8 cellular contexts compared by ENCODE assay signal in the genomic region with DNA sequence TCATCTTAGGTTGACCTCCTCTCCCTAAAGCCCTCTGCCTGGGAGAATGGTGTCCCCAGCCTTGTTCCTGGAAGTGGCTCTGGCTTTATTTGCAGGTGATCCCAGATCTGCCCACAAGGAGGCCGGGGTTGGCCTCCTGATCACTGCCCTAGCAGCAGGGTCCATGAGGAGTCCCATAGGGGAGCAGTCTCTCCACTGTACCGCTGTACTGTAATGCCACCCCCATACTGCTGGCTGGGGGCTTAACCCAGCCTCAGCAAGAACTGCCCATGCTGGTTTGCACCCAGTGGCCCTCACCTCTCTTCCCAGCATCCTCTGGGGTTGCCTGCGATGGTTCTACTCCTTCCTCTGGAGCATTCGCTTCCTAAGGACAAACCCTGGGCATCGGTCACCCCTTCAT. TPM values are rescaled to one million over a fixed set of nuclear protein-coding genes. Genes with fewer than 3 reads are reported as not detected.
DNase-seq lines count a peak whose midpoint lies in the region; ATAC-seq and TF ChIP-seq lines count a peak whose summit lies in the region.

No MANE protein-coding gene starts in this region.

- TF ChIP-seq CTCF in GM12874 (IDR thresholded peaks at IDR 0.05; ENCODE audit: insufficient read depth, low read depth, low read length), result peak; percentile 25; the same call in 1 of the 2 replicates

- no peak overlapping the region for H3K4me3 Mint-ChIP-seq in activated T-cell treated with anti-CD3 and anti-CD28 coated beads, Interleukin-2, amount 50 U/mL, for 72 hours

- ATAC-seq in SK-N-SH treated with all-trans-retinoic acid at 6 μM for 48 hours (peak; percentile 57), HG03039 (IDR thresholded peaks at IDR 0.05; ENCODE audit: unreplicated experiment) (no peak)
- no peak for ATAC-seq in activated T-cell treated with anti-CD3 and anti-CD28 coated beads, Interleukin-2, amount 50 U/mL, for 72 hours (replicated peaks in 1 of 2)

- DNase-seq in 8988T (peak; percentile 87), germinal center (ENCODE audit: low spot score) (peak; percentile 28), activated gamma-delta T cell treated with Interleukin-2 at 50 U/mL for 16 hours (no peak), NCI-H2029 treated with DMSO at 0.1 percent for 48 hours (lab: John Stamatoyannopoulos, UW) (no peak)
- DNase-seq in activated T-cell treated with anti-CD3 and anti-CD28 coated beads, Interleukin-2, amount 50 U/mL, for 72 hours, result no peak

- H3K27ac Mint-ChIP-seq in activated T-cell treated with anti-CD3 and anti-CD28 coated beads, Interleukin-2, amount 50 U/mL, for 72 hours, result no peak overlapping the region

- no peaks in the 10 kb centered on the region for H3K9me3 Mint-ChIP-seq in activated T-cell treated with anti-CD3 and anti-CD28 coated beads, Interleukin-2, amount 50 U/mL, for 72 hours

- no peaks in the 10 kb centered on the region for H3K27me3 Mint-ChIP-seq in activated T-cell treated with anti-CD3 and anti-CD28 coated beads, Interleukin-2, amount 50 U/mL, for 72 hours (ENCODE audit: low read depth)

- no peaks in the 10 kb centered on the region for H3K36me3 Mint-ChIP-seq in activated T-cell treated with anti-CD3 and anti-CD28 coated beads, Interleukin-2, amount 50 U/mL, for 72 hours (ENCODE audit: insufficient read depth in 2 of 2)

- peaks cover 35% of the 10 kb centered on the region for H3K4me1 Mint-ChIP-seq in activated T-cell treated with anti-CD3 and anti-CD28 coated beads, Interleukin-2, amount 50 U/mL, for 72 hours (ENCODE audit: low read depth)

TF ChIP-seq in SK-N-SH treated with all-trans-retinoic acid at 6 μM for 48 hours, 23 proteins besides CTCF, POLR2A, EP300 and RAD21:
- no peak for TF ChIP-seq ARNTL (CRISPR knock-in tag; IDR thresholded peaks at IDR 0.05; ENCODE audit: borderline replicate concordance, low read depth)
- no peak for TF ChIP-seq ZFP30 (CRISPR knock-in tag; IDR thresholded peaks at IDR 0.05)
- TF ChIP-seq, protein P1, sequence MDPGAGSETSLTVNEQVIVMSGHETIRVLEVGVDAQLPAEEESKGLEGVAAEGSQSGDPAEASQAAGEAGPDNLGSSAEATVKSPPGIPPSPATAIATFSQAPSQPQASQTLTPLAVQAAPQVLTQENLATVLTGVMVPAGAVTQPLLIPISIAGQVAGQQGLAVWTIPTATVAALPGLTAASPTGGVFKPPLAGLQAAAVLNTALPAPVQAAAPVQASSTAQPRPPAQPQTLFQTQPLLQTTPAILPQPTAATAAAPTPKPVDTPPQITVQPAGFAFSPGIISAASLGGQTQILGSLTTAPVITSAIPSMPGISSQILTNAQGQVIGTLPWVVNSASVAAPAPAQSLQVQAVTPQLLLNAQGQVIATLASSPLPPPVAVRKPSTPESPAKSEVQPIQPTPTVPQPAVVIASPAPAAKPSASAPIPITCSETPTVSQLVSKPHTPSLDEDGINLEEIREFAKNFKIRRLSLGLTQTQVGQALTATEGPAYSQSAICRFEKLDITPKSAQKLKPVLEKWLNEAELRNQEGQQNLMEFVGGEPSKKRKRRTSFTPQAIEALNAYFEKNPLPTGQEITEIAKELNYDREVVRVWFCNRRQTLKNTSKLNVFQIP (CRISPR knock-in tag; IDR thresholded peaks at IDR 0.05; ENCODE audit: borderline replicate concordance, low read depth), result no peak
- no peak for TF ChIP-seq SNAI2 (CRISPR knock-in tag; IDR thresholded peaks at IDR 0.05)
- no peak for TF ChIP-seq TSHZ2 (CRISPR knock-in tag; IDR thresholded peaks at IDR 0.05)
- no peak for TF ChIP-seq ESRRG (CRISPR knock-in tag; IDR thresholded peaks at IDR 0.05)
- no peak for TF ChIP-seq TCF4 (CRISPR knock-in tag; IDR thresholded peaks at IDR 0.05; ENCODE audit: borderline replicate concordance)
- no peak for TF ChIP-seq PPARA (CRISPR knock-in tag; IDR thresholded peaks at IDR 0.05; ENCODE audit: borderline replicate concordance)
- TF ChIP-seq ZNF565 (CRISPR knock-in tag; conservative IDR thresholded peaks at IDR 0.05; ENCODE audit: low read depth), result no peak
- TF ChIP-seq, protein P2, sequence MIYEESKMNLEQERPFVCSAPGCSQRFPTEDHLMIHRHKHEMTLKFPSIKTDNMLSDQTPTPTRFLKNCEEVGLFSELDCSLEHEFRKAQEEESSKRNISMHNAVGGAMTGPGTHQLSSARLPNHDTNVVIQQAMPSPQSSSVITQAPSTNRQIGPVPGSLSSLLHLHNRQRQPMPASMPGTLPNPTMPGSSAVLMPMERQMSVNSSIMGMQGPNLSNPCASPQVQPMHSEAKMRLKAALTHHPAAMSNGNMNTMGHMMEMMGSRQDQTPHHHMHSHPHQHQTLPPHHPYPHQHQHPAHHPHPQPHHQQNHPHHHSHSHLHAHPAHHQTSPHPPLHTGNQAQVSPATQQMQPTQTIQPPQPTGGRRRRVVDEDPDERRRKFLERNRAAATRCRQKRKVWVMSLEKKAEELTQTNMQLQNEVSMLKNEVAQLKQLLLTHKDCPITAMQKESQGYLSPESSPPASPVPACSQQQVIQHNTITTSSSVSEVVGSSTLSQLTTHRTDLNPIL (CRISPR knock-in tag; IDR thresholded peaks at IDR 0.05; ENCODE audit: low read depth), result no peak
- no peak for TF ChIP-seq ZFP3 (CRISPR knock-in tag; IDR thresholded peaks at IDR 0.05)

RNA-seq across cellular contexts. Expression of gene PSME3IP1, which starts 39.1 kb away (rescaled TPM):
- 100 to 1,000 TPM; 120 to 140 TPM for total RNA-seq in activated T-cell treated with anti-CD3 and anti-CD28 coated beads, Interleukin-2, amount 50 U/mL, for 72 hours

RNA-seq across cellular contexts. Expression of gene RSPRY1, which starts 39.4 kb away (rescaled TPM):
- total RNA-seq in activated T-cell treated with anti-CD3 and anti-CD28 coated beads, Interleukin-2, amount 50 U/mL, for 72 hours, result 10 to 100 TPM; 33.9 to 39.8 TPM

RNA-seq across cellular contexts. Expression of gene CPNE2, which starts 54.4 kb away (rescaled TPM):
- 10 to 100 TPM in 1 of 2 donors, 1 to 10 TPM in 1; 9.4 to 15.1 TPM for total RNA-seq in activated T-cell treated with anti-CD3 and anti-CD28 coated beads, Interleukin-2, amount 50 U/mL, for 72 hours

Comparison
In these comparisons a context has a peak if more than half of its experiments do, and no peak if none do; other contexts are left out.
1. DNase-seq: peak in 8988T (single experiment) and germinal center (single experiment); none in activated gamma-delta T cell treated with Interleukin-2 at 50 U/mL for 16 hours (single experiment), activated T-cell treated with anti-CD3 and anti-CD28 coated beads, Interleukin-2, amount 50 U/mL, for 72 hours (0 of 2) and NCI-H2029 treated with DMSO at 0.1 percent for 48 hours (single experiment).